ENCODE assay signal across 8 cellular contexts in genomic region chr1:21344750-21345443, GRCh38. TPM values are rescaled to one million over a fixed set of nuclear protein-coding genes. Genes with fewer than 3 reads are reported as not detected.
DNase-seq lines count a peak whose midpoint lies in the region; ATAC-seq, FAIRE-seq and TF ChIP-seq lines count a peak whose summit lies in the region.

No MANE protein-coding gene starts in this region.

- H3K9ac ChIP-seq in HUES64 (ENCODE audit: low read depth, low read length) = peak overlapping the region; percentile 62
- peak overlapping the region; percentile 47 to 93; a peak in 3 of 4 replicates for H3K9ac ChIP-seq in K562 (ENCODE audit: insufficient read depth in 1 of 2, low read depth in 2 of 2, low read length in 2 of 2)

- peaks cover 4% of the 10 kb centered on the region; the same call in 1 of the 2 replicates for H3K9me3 ChIP-seq in AG04450 (ENCODE audit: control insufficient read depth, insufficient read depth, low read length)
- H3K9me3 ChIP-seq in HUES64 (ENCODE audit: insufficient read depth, low read depth, low read length) = no peaks in the 10 kb centered on the region
- H3K9me3 ChIP-seq in K562 (replicated peaks; ENCODE audit: control insufficient read depth, insufficient read depth, low read depth, low read length) = no peaks in the 10 kb centered on the region
- no peaks in the 10 kb centered on the region for H3K9me3 ChIP-seq in lower lobe of right lung

- H3K4me3 Mint-ChIP-seq in type B pancreatic cell = peak overlapping the region; percentile 88

- H2AFZ ChIP-seq in K562 (ENCODE audit: low read depth, low read length) = peak overlapping the region; percentile 98

- H4K20me1 ChIP-seq in K562 (replicated peaks; ENCODE audit: control insufficient read depth, insufficient read depth, low read length) = peaks cover 18% of the 10 kb centered on the region

- in situ Hi-C loops in K562 (cut with MboI) = no loop called here

- ATAC-seq in GM19324 (IDR thresholded peaks at IDR 0.05; ENCODE audit: low FRiP score, unreplicated experiment) = peak; percentile 23
- ATAC-seq in K562 = peak; percentile 16
- peak; percentile 55 to 69 for ATAC-seq in lower lobe of right lung

- no peak for TF ChIP-seq RAD21 in K562 (CRISPR knock-in tag; conservative IDR thresholded peaks at IDR 0.05 in 1 of 2, IDR thresholded peaks at IDR 0.05 in 1 of 2)

- peaks cover 22% of the 10 kb centered on the region for H3K4me1 Mint-ChIP-seq in type B pancreatic cell (ENCODE audit: unreplicated experiment)

- H3K27me3 ChIP-seq in AG04450 (ENCODE audit: control insufficient read depth, insufficient read depth, low read length) = no peaks in the 10 kb centered on the region
- H3K27me3 ChIP-seq in HUES64 (ENCODE audit: insufficient read depth, low read length) = peaks cover 34% of the 10 kb centered on the region
- H3K27me3 ChIP-seq in K562 (ENCODE audit: control insufficient read depth in 2 of 2, insufficient read depth in 2 of 2, low read length in 2 of 2) = no peaks in the 10 kb centered on the region
- no peaks in the 10 kb centered on the region for H3K27me3 ChIP-seq in lower lobe of right lung (ENCODE audit: low read depth)

- TF ChIP-seq POLR2A in K562 (conservative IDR thresholded peaks at IDR 0.05) = no peak; the same call in 1 of the 2 replicates

- POLR2A ChIA-PET in AG04450 (lab: Yijun Ruan, JAX) = interaction anchor here (0.6 to 1.2 kb wide), 10 partner anchors 14 to 129 kb away, joined by 3 to 8 read pairs (median 3); no protein-coding TSS in a partner anchor
- POLR2A ChIA-PET in K562 (lab: Yijun Ruan, JAX) = interaction anchor here (0.7 to 1.9 kb wide), 11 partner anchors 8 to 206 kb away, joined by 3 to 9 read pairs (median 4); no protein-coding TSS in a partner anchor

- CTCF ChIA-PET in AG04450 (lab: Charles Lee) = interaction anchor here (0.5 to 1.5 kb wide), 4 partner anchors 24 to 102 kb away, joined by 3 to 4 read pairs (median 4); no protein-coding TSS in a partner anchor
- CTCF ChIA-PET in K562 (lab: Yijun Ruan, JAX; ENCODE audit: low intra/inter-chr PET ratio) = no interaction called here

- H3K36me3 ChIP-seq in HUES64 (ENCODE audit: insufficient read depth, low read length) (no peaks in the 10 kb centered on the region), K562 (ENCODE audit: control insufficient read depth, insufficient read depth, low read length) (no peaks in the 10 kb centered on the region), lower lobe of right lung (no peaks in the 10 kb centered on the region)

- 0 out of 2 replicates have a peak, but pooled peaks cover 3% of the 10 kb centered on the region for H3K4me1 ChIP-seq in HUES64 (ENCODE audit: insufficient read depth, low read length)
- peaks cover 25 to 46% of the 10 kb centered on the region in 2 experiments for H3K4me1 ChIP-seq in K562 (replicated peaks in 1 of 2; ENCODE audit: control insufficient read depth in 2 of 2, insufficient read depth in 2 of 2, low read length in 2 of 2)
- H3K4me1 ChIP-seq in lower lobe of right lung = peaks cover 47% of the 10 kb centered on the region

- DNase-seq in AG04450 (ENCODE audit: low read depth, low spot score) = no peak
- DNase-seq in K562 (ENCODE audit: extremely low read depth in 1 of 4, low spot score in 3 of 4) = peak in 2 of 4 experiments; percentile 41 to 45
- DNase-seq in lower lobe of right lung = peak; percentile 58
- DNase-seq in type B pancreatic cell (ENCODE audit: extremely low spot score, unreplicated experiment) = no peak
- no peak for DNase-seq in HuH-7.5 (ENCODE audit: low spot score)
- DNase-seq in occipital lobe (lab: John Stamatoyannopoulos, UW) = no peak

- H3K36me3 Mint-ChIP-seq in type B pancreatic cell = no peaks in the 10 kb centered on the region

- peak overlapping the region; percentile 98 for H3K4me2 ChIP-seq in K562 (ENCODE audit: insufficient read depth, low read length)

- no peaks in the 10 kb centered on the region for H3K9me1 ChIP-seq in K562 (ENCODE audit: control insufficient read depth, insufficient read depth, low read length)

- no peak for TF ChIP-seq EP300 in K562 (IDR thresholded peaks at IDR 0.05; ENCODE audit: low read length)

- intact Hi-C loops in K562 (cut with micrococcal nuclease) = loop anchor here (5.0 kb wide), 1 partner anchor 83 kb away; no protein-coding TSS in a partner anchor
- intact Hi-C loops in lower lobe of right lung (cut with DNase I) = no loop called here

- H3K27me3 Mint-ChIP-seq in type B pancreatic cell = peaks cover 5% of the 10 kb centered on the region

- peak overlapping the region; percentile 86 for H3K4me3 ChIP-seq in AG04450 (ENCODE audit: low read depth, low read length)
- peak overlapping the region; percentile 65 for H3K4me3 ChIP-seq in HUES64 (ENCODE audit: low read length)
- H3K4me3 ChIP-seq in K562 = peak overlapping the region; percentile 57
- peak overlapping the region; percentile 71 for H3K4me3 ChIP-seq in lower lobe of right lung

- no peak overlapping the region for H3K27ac ChIP-seq in AG04450 (ENCODE audit: low read depth, low read length)
- H3K27ac ChIP-seq in HUES64 (ENCODE audit: low read depth, low read length) = no peak overlapping the region
- peak overlapping the region; percentile 59; the same call in 2 of the 3 replicates for H3K27ac ChIP-seq in K562 (ENCODE audit: extremely low read depth, low read depth, low read length)
- H3K27ac ChIP-seq in lower lobe of right lung = peak overlapping the region; percentile 79

- TF ChIP-seq CTCF in AG04450 (IDR thresholded peaks at IDR 0.05; ENCODE audit: low read depth, low read length) (no peak), K562 (IDR thresholded peaks at IDR 0.05 in 2 of 3, conservative IDR thresholded peaks at IDR 0.05 in 1 of 3; ENCODE audit: insufficient read depth in 2 of 3, low read depth in 1 of 3, low read length in 3 of 3) (no peak), lower lobe of right lung (IDR thresholded peaks at IDR 0.05) (no peak), type B pancreatic cell (conservative IDR thresholded peaks at IDR 0.05) (no peak)

- no TSS peak for BruUV-seq in K562 (replicated peaks; lab: Mats Ljungman, UMichigan)

- H3K27ac Mint-ChIP-seq in type B pancreatic cell = peak overlapping the region; percentile 46

- peaks cover 18% of the 10 kb centered on the region for H3K79me2 ChIP-seq in K562 (ENCODE audit: control insufficient read depth, insufficient read depth, low read length)

- WGBS in HUES64 = under 1% methylated on average over 74 of the region's 74 CpGs
- 5% methylated on average over 56 of the region's 74 CpGs for WGBS in K562 (ENCODE audit: insufficient coverage, low coverage, missing lambda C conversion rate)

- H3K9me3 Mint-ChIP-seq in type B pancreatic cell = no peaks in the 10 kb centered on the region

- no peak for FAIRE-seq in K562 (lab: Jason Lieb, UNC)

TF ChIP-seq in K562, 482 proteins besides CTCF, POLR2A, EP300 and RAD21 (continues in another document):
- TF ChIP-seq ZC3H4 (CRISPR knock-in tag; IDR thresholded peaks at IDR 0.05; ENCODE audit: borderline replicate concordance) (no peak), BCOR (IDR thresholded peaks at IDR 0.05) (no peak), MEF2D (tag; conservative IDR thresholded peaks at IDR 0.05; ENCODE audit: low read depth) (no peak), ZBTB33 (CRISPR knock-in tag; IDR thresholded peaks at IDR 0.05) (no peak)

RNA-seq across cellular contexts. Expression of gene ECE1, which starts 54.6 kb away (rescaled TPM):
- polyA plus RNA-seq in AG04450 (2011; rRNA removed) (145 and 161 TPM in 2 replicates), K562 (2011; rRNA removed) (10.3 and 26.8 TPM in 2 replicates), K562 (2014; fragmentation: Illumina TruSeq; extraction: Trizol) (29.7 and 30.8 TPM in 2 replicates), K562 (2014; fragmentation: Nextera tagmentation; extraction: Ambion mirVana) (under 1 TPM; 0.56 to 0.61 TPM), K562 (2014; rRNA removed) (10.1 and 12.1 TPM in 2 replicates)
- 84.2 and 92.4 TPM in 2 replicates for polyA minus RNA-seq in AG04450 (2011; rRNA and poly(A)+ RNA removed)
- 29.4 TPM for polyA plus RNA-seq in HUES64 (2013, experiment 1 of 2)
- polyA plus RNA-seq in HUES64 (2013, experiment 2 of 2) = 36.1 TPM
- 46.9 and 72.4 TPM in 2 replicates for total RNA-seq in K562 (2011; cell fraction: chromatin; rRNA removed; ENCODE audit: low replicate concordance)
- total RNA-seq in K562 (2011; cell fraction: nucleolus; rRNA removed) = 41.5 and 47.5 TPM in 2 replicates
- 38.9 and 42.0 TPM in 2 replicates for total RNA-seq in K562 (2011; cell fraction: nucleoplasm; rRNA removed)
- total RNA-seq in K562 (2014; rRNA removed) (18.8 and 21.3 TPM in 2 replicates), K562 (2014; rRNA removed; fragmentation: Illumina TruSeq; extraction: Trizol) (11.0 and 14.5 TPM in 2 replicates), K562 (2015; rRNA removed; fragmentation: Illumina TruSeq; extraction: Trizol) (5.3 and 6.9 TPM in 2 replicates), K562 (2021) (31.6 and 34.8 TPM in 2 replicates), lower lobe of right lung (90.9 TPM), type B pancreatic cell (ENCODE audit: low replicate concordance) (37.2 and 49.8 TPM in 2 replicates), occipital lobe (9.5 TPM)
- 5.5 and 9.8 TPM in 2 replicates for polyA plus RNA-seq in K562 (2011; cell fraction: cytosol; rRNA removed)
- polyA plus RNA-seq in K562 (2011; cell fraction: nucleus; rRNA removed) = 12.7 and 17.7 TPM in 2 replicates
- polyA plus RNA-seq in K562 (2012) = 20.2 and 46.9 TPM in 2 replicates
- polyA minus RNA-seq in K562 (2011; rRNA and poly(A)+ RNA removed) = 9.1 and 14.0 TPM in 2 replicates
- 9.9 and 13.4 TPM in 2 replicates for polyA minus RNA-seq in K562 (2011; cell fraction: cytosol; rRNA and poly(A)+ RNA removed)
- polyA minus RNA-seq in K562 (2011; cell fraction: nucleus; rRNA and poly(A)+ RNA removed) = 9.1 and 11.0 TPM in 2 replicates

Comparison
In these comparisons a context has a peak if more than half of its experiments do, and no peak if none do; other contexts are left out.
1. H3K27ac ChIP-seq: peak in K562 (single experiment) and lower lobe of right lung (single experiment); none in AG04450 (single experiment) and HUES64 (single experiment).
2. Peak in every context shown above with its lines, with median percentiles within 50 percentile points of each other: H3K4me3 ChIP-seq and ATAC-seq.